17 cellular contexts compared by ENCODE assay signal in genomic region chr19:5937550-5937949, GRCh38.
"Had no signal": no experiment of that assay in that cellular context is flagged by ENCODE, and none has a peak within 500 bp of the region (broad histone marks: within the 10 kb centered on the region; RNA-seq: fewer than 3 reads in every experiment).

No MANE protein-coding gene starts in this region.

- H3K9me3 ChIP-seq: colonic mucosa, gastroesophageal sphincter, right atrium auricular region, thyroid gland, vagina had no signal

- H3K27ac ChIP-seq: colonic mucosa, epithelial cell of prostate, hepatocyte, right atrium auricular region, thyroid gland, vagina had no signal

- H3K27me3 Mint-ChIP-seq: activated naive CD8-positive, alpha-beta T cell; T-cell had no signal

- ATAC-seq: activated T-cell treated with anti-CD3 and anti-CD28 coated beads, Interleukin-2, amount 50 U/mL, for 4 hours; gastroesophageal sphincter; T-cell had no signal

- H3K36me3 Mint-ChIP-seq: activated naive CD8-positive, alpha-beta T cell had no signal

- DNase-seq: activated gamma-delta T cell; activated T-cell treated with anti-CD3 and anti-CD28 coated beads, Interleukin-2, amount 50 U/mL, for 4 hours; aorta; colonic mucosa; effector CD8-positive, alpha-beta T cell; kidney; left ventricle myocardium superior; mesendoderm; T-cell; thyroid gland had no signal

- H3K4me3 Mint-ChIP-seq: activated naive CD8-positive, alpha-beta T cell; activated T-cell treated with anti-CD3 and anti-CD28 coated beads, Interleukin-2, amount 50 U/mL, for 4 hours; T-cell had no signal

- H3K27ac Mint-ChIP-seq: activated naive CD8-positive, alpha-beta T cell; T-cell had no signal

- H3K36me3 ChIP-seq: colonic mucosa had no signal

- H3K4me3 ChIP-seq: colonic mucosa, gastroesophageal sphincter, hepatocyte, right atrium auricular region, smooth muscle cell, thyroid gland, vagina had no signal

- H3K9me3 Mint-ChIP-seq: activated T-cell treated with anti-CD3 and anti-CD28 coated beads, Interleukin-2, amount 50 U/mL, for 4 hours; T-cell had no signal

- H3K27me3 ChIP-seq: colonic mucosa, gastroesophageal sphincter, hepatocyte, right atrium auricular region, thyroid gland, vagina had no signal
